In genomic region chr4:173343832-173344397, GRCh38 we compare ENCODE assay signal across 20 cellular contexts. TPM values are rescaled to one million over a fixed set of nuclear protein-coding genes. Genes with fewer than 3 reads are reported as not detected.
"Had no signal": no experiment of that assay in that cellular context is flagged by ENCODE, and none has a peak within 500 bp of the region (broad histone marks: within the 10 kb centered on the region; RNA-seq: fewer than 3 reads in every experiment).

No MANE protein-coding gene starts in this region.

- H3K36me3 Mint-ChIP-seq: activated naive CD4-positive, alpha-beta T cell treated with anti-CD3 and anti-CD28 coated beads, Interleukin-2, amount 50 U/mL, for 24 hours; stimulated activated naive B cell treated with anti-CD40 and anti-IgM and Interleukin-4, amounts not matched to agents 10 μg/mL and 1 μg/mL and 100 μg/mL, for 72 hours had no signal

- H3K79me2 ChIP-seq: hepatocyte had no signal

- H3K9me3 ChIP-seq: ascending aorta, thoracic aorta, upper lobe of right lung had no signal

- H3K4me2 ChIP-seq: hepatocyte had no signal

- H3K27me3 Mint-ChIP-seq: stimulated activated naive B cell treated with anti-CD40 and anti-IgM and Interleukin-4, amounts not matched to agents 10 μg/mL and 1 μg/mL and 100 μg/mL, for 72 hours had no signal

- H3K27me3 ChIP-seq: ascending aorta, hepatocyte, upper lobe of right lung had no signal

- H3K27ac Mint-ChIP-seq: activated naive CD4-positive, alpha-beta T cell treated with anti-CD3 and anti-CD28 coated beads, Interleukin-2, amount 50 U/mL, for 24 hours; activated T-cell treated with anti-CD3 and anti-CD28 coated beads, Interleukin-2, amount 50 U/mL, for 72 hours; nephron; stimulated activated naive B cell treated with anti-CD40 and anti-IgM and Interleukin-4, amounts not matched to agents 10 μg/mL and 1 μg/mL and 100 μg/mL, for 72 hours; T-helper 1 cell treated with Interleukin-12 subunit alpha and Interleukin-12 subunit beta and Interleukin-4 antibody, amounts not matched to agents 30 μg/mL and 1 μg/mL, for 36 hours had no signal

- H3K4me1 ChIP-seq: ascending aorta, upper lobe of right lung had no signal

- H3K9me3 Mint-ChIP-seq: activated naive CD4-positive, alpha-beta T cell treated with anti-CD3 and anti-CD28 coated beads, Interleukin-2, amount 50 U/mL, for 24 hours; activated T-cell treated with anti-CD3 and anti-CD28 coated beads, Interleukin-2, amount 50 U/mL, for 72 hours; nephron; stimulated activated naive B cell treated with anti-CD40 and anti-IgM and Interleukin-4, amounts not matched to agents 10 μg/mL and 1 μg/mL and 100 μg/mL, for 72 hours; T-helper 1 cell treated with Interleukin-12 subunit alpha and Interleukin-12 subunit beta and Interleukin-4 antibody, amounts not matched to agents 30 μg/mL and 1 μg/mL, for 36 hours had no signal

- ATAC-seq: activated T-cell treated with anti-CD3 and anti-CD28 coated beads, Interleukin-2, amount 50 U/mL, for 72 hours; stimulated activated naive B cell treated with anti-CD40 and anti-IgM and Interleukin-4, amounts not matched to agents 10 μg/mL and 1 μg/mL and 100 μg/mL, for 72 hours; upper lobe of right lung had no signal

- FAIRE-seq: bronchial epithelial cell had no signal

- H3K27ac ChIP-seq: ascending aorta, hepatocyte, thoracic aorta, upper lobe of right lung had no signal

- H3K4me3 ChIP-seq: ascending aorta, hepatocyte, thoracic aorta, upper lobe of right lung had no signal

- H3K4me3 Mint-ChIP-seq: activated naive CD4-positive, alpha-beta T cell treated with anti-CD3 and anti-CD28 coated beads, Interleukin-2, amount 50 U/mL, for 24 hours; activated T-cell treated with anti-CD3 and anti-CD28 coated beads, Interleukin-2, amount 50 U/mL, for 72 hours; nephron; stimulated activated naive B cell treated with anti-CD40 and anti-IgM and Interleukin-4, amounts not matched to agents 10 μg/mL and 1 μg/mL and 100 μg/mL, for 72 hours; T-helper 1 cell treated with Interleukin-12 subunit alpha and Interleukin-12 subunit beta and Interleukin-4 antibody, amounts not matched to agents 30 μg/mL and 1 μg/mL, for 36 hours had no signal

- DNase-seq: activated CD4-positive, alpha-beta T cell treated with anti-CD3 and anti-CD28 coated beads, Interleukin-2, amount 50 U/mL, for 1 hour; activated CD4-positive, CD25-positive, alpha-beta regulatory T cell treated with anti-CD3 and anti-CD28 coated beads, Interleukin-2, amount 50 U/mL, for 72 hours; activated CD8-positive, alpha-beta memory T cell treated with anti-CD3 and anti-CD28 coated beads for 24 hours; activated CD8-positive, alpha-beta memory T cell treated with anti-CD3 and anti-CD28 coated beads, Interleukin-2, amount 50 U/mL, for 48 hours; activated gamma-delta T cell; activated T-cell treated with anti-CD3 and anti-CD28 coated beads, Interleukin-2, amount 50 U/mL, for 72 hours; effector CD8-positive, alpha-beta T cell; kidney glomerular epithelial cell; occipital lobe; posterior cingulate gyrus; retina; stimulated activated naive B cell treated with anti-CD40 and anti-IgM and Interleukin-4, amounts not matched to agents 10 μg/mL and 1 μg/mL and 100 μg/mL, for 72 hours; upper lobe of right lung had no signal

- H3K36me3 ChIP-seq: ascending aorta, thoracic aorta, upper lobe of right lung had no signal

- H3K4me1 Mint-ChIP-seq: activated naive CD4-positive, alpha-beta T cell treated with anti-CD3 and anti-CD28 coated beads, Interleukin-2, amount 50 U/mL, for 24 hours; nephron had no signal

- H2AFZ ChIP-seq: hepatocyte had no signal

RNA-seq across cellular contexts. Expression of gene SCRG1, which starts 55.0 kb away (rescaled TPM):
- total RNA-seq: activated T-cell treated with anti-CD3 and anti-CD28 coated beads, Interleukin-2, amount 50 U/mL, for 72 hours; bronchial epithelial cell; upper lobe of right lung had no signal
